In the genomic region with DNA sequence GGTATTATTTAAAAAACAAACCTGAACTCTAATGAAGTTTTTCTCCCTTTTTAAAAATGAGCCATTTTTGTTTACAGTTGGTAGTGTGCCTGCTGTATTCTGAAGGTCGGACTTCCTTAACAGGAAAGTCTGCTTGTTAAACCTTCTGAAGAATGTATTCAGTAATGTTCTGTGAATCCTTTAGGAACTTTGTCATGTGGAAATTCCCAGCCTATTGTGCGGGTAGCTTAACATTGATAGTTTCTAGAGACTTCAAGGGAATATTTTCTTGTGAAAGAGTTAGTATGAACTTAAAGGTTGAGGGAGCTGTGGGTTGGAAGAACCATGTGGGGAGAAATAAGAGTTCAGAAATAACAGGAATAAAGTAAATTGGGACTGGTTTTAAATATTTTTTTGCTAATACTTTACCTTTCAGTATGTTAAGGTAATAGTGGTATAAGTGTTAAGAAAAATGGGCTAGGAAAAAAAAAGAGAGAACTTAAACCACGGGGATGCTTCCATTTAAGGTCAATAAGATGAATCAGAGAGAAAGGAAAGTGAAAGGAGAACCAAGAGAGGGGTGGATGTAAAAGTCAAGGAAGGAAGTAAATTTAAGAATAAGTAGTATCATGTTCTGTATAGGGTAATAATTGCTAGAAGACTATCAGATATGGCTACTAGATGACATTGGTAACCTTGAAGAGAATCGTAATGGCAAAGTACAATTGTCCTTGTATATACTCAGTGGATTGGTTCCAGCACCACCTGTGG, we compare ENCODE assay signal across 16 cellular contexts.
DNase-seq lines count a peak whose midpoint lies in the region; ATAC-seq and TF ChIP-seq lines count a peak whose summit lies in the region.
"Had no signal": no experiment of that assay in that cellular context is flagged by ENCODE, and none has a peak within 500 bp of the region (broad histone marks: within the 10 kb centered on the region; RNA-seq: fewer than 3 reads in every experiment).

No MANE protein-coding gene starts in this region.

- peak overlapping the region; percentile 68 for H3K27ac Mint-ChIP-seq in activated T-cell treated with anti-CD3 and anti-CD28 coated beads, Interleukin-2, amount 50 U/mL, for 72 hours
- H3K27ac Mint-ChIP-seq in activated naive CD8-positive, alpha-beta T cell treated with anti-CD3 and anti-CD28 coated beads, Interleukin-2, amount 50 U/mL, for 24 hours, result peak overlapping the region; percentile 81
- peak overlapping the region; percentile 79 for H3K27ac Mint-ChIP-seq in stimulated activated naive CD8-positive, alpha-beta T cell treated with anti-CD3 and anti-CD28 coated beads, Interleukin-15, Interleukin-2, amounts not matched to agents 100 ng/mL and 50 ng/mL, for 24 hours

- TF ChIP-seq POLR2A in stomach (IDR thresholded peaks at IDR 0.05), result no peak

- no peak for DNase-seq in activated T-cell treated with anti-CD3 and anti-CD28 coated beads, Interleukin-2, amount 50 U/mL, for 72 hours
- DNase-seq in activated T-cell treated with anti-CD3 and anti-CD28 coated beads, Interleukin-2, amount 50 U/mL, for 48 hours, result no peak
- no peak for DNase-seq in activated naive CD8-positive, alpha-beta T cell treated with anti-CD3 and anti-CD28 coated beads, Interleukin-2, amount 50 U/mL, for 24 hours
- DNase-seq in SKM-1 (lab: John Stamatoyannopoulos, UW; ENCODE audit: unreplicated experiment) (no peak), SKM-1 treated with dmso at 0.1 percent for 144 hours (lab: John Stamatoyannopoulos, UW; ENCODE audit: unreplicated experiment) (no peak), stomach (no peak)
- DNase-seq: activated CD4-positive, alpha-beta T cell treated with anti-CD3 and anti-CD28 coated beads, Interleukin-2, amount 50 U/mL, for 1 hour; amygdala; hippocampal formation; NCI-H1048; NCI-H524; posterior cingulate gyrus; stimulated activated CD4-positive, alpha-beta T cell treated with anti-CD3 and anti-CD28 coated beads, Interleukin-2, amount 100 ng/mL, for 48 hours had no signal

- H3K27ac ChIP-seq in stomach, result no peak overlapping the region
- H3K27ac ChIP-seq: HL-60 had no signal

- no peak for TF ChIP-seq EP300 in stomach (IDR thresholded peaks at IDR 0.05)

- no peaks in the 10 kb centered on the region for H3K4me1 ChIP-seq in stomach

- no peaks in the 10 kb centered on the region for H3K27me3 Mint-ChIP-seq in activated T-cell treated with anti-CD3 and anti-CD28 coated beads, Interleukin-2, amount 50 U/mL, for 72 hours (ENCODE audit: low read depth)
- H3K27me3 Mint-ChIP-seq in activated naive CD8-positive, alpha-beta T cell treated with anti-CD3 and anti-CD28 coated beads, Interleukin-2, amount 50 U/mL, for 24 hours, result no peaks in the 10 kb centered on the region
- H3K27me3 Mint-ChIP-seq in stimulated activated naive CD8-positive, alpha-beta T cell treated with anti-CD3 and anti-CD28 coated beads, Interleukin-15, Interleukin-2, amounts not matched to agents 100 ng/mL and 50 ng/mL, for 24 hours, result no peaks in the 10 kb centered on the region

- H3K9me3 ChIP-seq in stomach, result no peaks in the 10 kb centered on the region

- H3K4me3 Mint-ChIP-seq in activated T-cell treated with anti-CD3 and anti-CD28 coated beads, Interleukin-2, amount 50 U/mL, for 72 hours, result no peak overlapping the region
- H3K4me3 Mint-ChIP-seq in activated naive CD8-positive, alpha-beta T cell treated with anti-CD3 and anti-CD28 coated beads, Interleukin-2, amount 50 U/mL, for 24 hours, result no peak overlapping the region
- H3K4me3 Mint-ChIP-seq in stimulated activated naive CD8-positive, alpha-beta T cell treated with anti-CD3 and anti-CD28 coated beads, Interleukin-15, Interleukin-2, amounts not matched to agents 100 ng/mL and 50 ng/mL, for 24 hours, result no peak overlapping the region

- H3K4me3 ChIP-seq in stomach, result no peak overlapping the region

- H3K36me3 Mint-ChIP-seq in activated T-cell treated with anti-CD3 and anti-CD28 coated beads, Interleukin-2, amount 50 U/mL, for 72 hours (ENCODE audit: insufficient read depth in 2 of 2), result peaks cover 9 to 31% of the 10 kb centered on the region in 2 donors
- peaks cover 59% of the 10 kb centered on the region for H3K36me3 Mint-ChIP-seq in activated naive CD8-positive, alpha-beta T cell treated with anti-CD3 and anti-CD28 coated beads, Interleukin-2, amount 50 U/mL, for 24 hours (ENCODE audit: low read depth)
- H3K36me3 Mint-ChIP-seq in stimulated activated naive CD8-positive, alpha-beta T cell treated with anti-CD3 and anti-CD28 coated beads, Interleukin-15, Interleukin-2, amounts not matched to agents 100 ng/mL and 50 ng/mL, for 24 hours (ENCODE audit: low read depth), result peaks cover 81% of the 10 kb centered on the region

- 85 to 92% (median 91%) methylated on average over 4 of the region's 4 CpGs for WGBS in stomach, 5 donors

- intact Hi-C loops in stomach (cut with DNase I; ENCODE audit: low total_unique reads), result no loop called here

- peaks cover 1 to 2% of the 10 kb centered on the region in 2 donors for H3K9me3 Mint-ChIP-seq in activated T-cell treated with anti-CD3 and anti-CD28 coated beads, Interleukin-2, amount 50 U/mL, for 72 hours
- H3K9me3 Mint-ChIP-seq in activated naive CD8-positive, alpha-beta T cell treated with anti-CD3 and anti-CD28 coated beads, Interleukin-2, amount 50 U/mL, for 24 hours, result peaks cover 10% of the 10 kb centered on the region
- peaks cover 4% of the 10 kb centered on the region for H3K9me3 Mint-ChIP-seq in stimulated activated naive CD8-positive, alpha-beta T cell treated with anti-CD3 and anti-CD28 coated beads, Interleukin-15, Interleukin-2, amounts not matched to agents 100 ng/mL and 50 ng/mL, for 24 hours

- H3K4me1 Mint-ChIP-seq in activated T-cell treated with anti-CD3 and anti-CD28 coated beads, Interleukin-2, amount 50 U/mL, for 72 hours (ENCODE audit: low read depth), result peaks cover 15% of the 10 kb centered on the region
- H3K4me1 Mint-ChIP-seq in activated naive CD8-positive, alpha-beta T cell treated with anti-CD3 and anti-CD28 coated beads, Interleukin-2, amount 50 U/mL, for 24 hours, result peaks cover 22% of the 10 kb centered on the region
- peaks cover 20% of the 10 kb centered on the region for H3K4me1 Mint-ChIP-seq in stimulated activated naive CD8-positive, alpha-beta T cell treated with anti-CD3 and anti-CD28 coated beads, Interleukin-15, Interleukin-2, amounts not matched to agents 100 ng/mL and 50 ng/mL, for 24 hours (ENCODE audit: low read depth)

- peak in 1 of 2 donors; percentile 28 for ATAC-seq in activated T-cell treated with anti-CD3 and anti-CD28 coated beads, Interleukin-2, amount 50 U/mL, for 72 hours (replicated peaks in 1 of 2)
- peak; percentile 54 for ATAC-seq in HG03469 (IDR thresholded peaks at IDR 0.05; ENCODE audit: unreplicated experiment)
- ATAC-seq in activated naive CD8-positive, alpha-beta T cell treated with anti-CD3 and anti-CD28 coated beads, Interleukin-2, amount 50 U/mL, for 24 hours, result peak; percentile 84

- peaks cover 2 to 41% (median 20%) of the 10 kb centered on the region in 4 donors for H3K36me3 ChIP-seq in stomach

- H3K27me3 ChIP-seq in stomach, result no peaks in the 10 kb centered on the region

- no peak for TF ChIP-seq CTCF in stomach (IDR thresholded peaks at IDR 0.05)
